1 cellular context compared by ENCODE assay signal in the genomic region with DNA sequence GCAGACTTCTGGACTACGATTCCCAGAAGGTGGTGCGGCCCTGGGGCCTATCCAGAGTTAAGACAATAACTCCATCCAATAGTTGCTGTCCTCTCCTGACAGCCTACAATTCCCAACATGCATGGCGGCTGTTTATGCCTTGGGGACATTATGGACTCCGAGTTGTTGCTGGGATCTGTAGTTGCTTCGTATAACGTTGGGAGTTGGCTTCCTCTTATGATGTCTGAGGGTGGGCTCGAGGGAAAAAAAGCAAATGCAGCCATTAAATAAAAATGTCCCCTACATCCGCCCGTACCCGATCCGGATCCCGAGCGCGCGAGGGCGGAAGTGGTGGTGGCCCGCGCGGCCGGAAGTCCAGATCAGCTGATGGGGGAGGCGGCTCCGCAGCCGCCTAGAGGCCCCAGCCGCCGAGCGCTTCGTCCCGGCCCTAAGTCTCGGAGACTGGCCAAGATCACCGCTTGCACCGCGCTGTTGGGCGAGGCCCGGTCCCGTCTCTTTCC.
TF ChIP-seq lines count a peak whose summit lies in the region.

A gene with protein sequence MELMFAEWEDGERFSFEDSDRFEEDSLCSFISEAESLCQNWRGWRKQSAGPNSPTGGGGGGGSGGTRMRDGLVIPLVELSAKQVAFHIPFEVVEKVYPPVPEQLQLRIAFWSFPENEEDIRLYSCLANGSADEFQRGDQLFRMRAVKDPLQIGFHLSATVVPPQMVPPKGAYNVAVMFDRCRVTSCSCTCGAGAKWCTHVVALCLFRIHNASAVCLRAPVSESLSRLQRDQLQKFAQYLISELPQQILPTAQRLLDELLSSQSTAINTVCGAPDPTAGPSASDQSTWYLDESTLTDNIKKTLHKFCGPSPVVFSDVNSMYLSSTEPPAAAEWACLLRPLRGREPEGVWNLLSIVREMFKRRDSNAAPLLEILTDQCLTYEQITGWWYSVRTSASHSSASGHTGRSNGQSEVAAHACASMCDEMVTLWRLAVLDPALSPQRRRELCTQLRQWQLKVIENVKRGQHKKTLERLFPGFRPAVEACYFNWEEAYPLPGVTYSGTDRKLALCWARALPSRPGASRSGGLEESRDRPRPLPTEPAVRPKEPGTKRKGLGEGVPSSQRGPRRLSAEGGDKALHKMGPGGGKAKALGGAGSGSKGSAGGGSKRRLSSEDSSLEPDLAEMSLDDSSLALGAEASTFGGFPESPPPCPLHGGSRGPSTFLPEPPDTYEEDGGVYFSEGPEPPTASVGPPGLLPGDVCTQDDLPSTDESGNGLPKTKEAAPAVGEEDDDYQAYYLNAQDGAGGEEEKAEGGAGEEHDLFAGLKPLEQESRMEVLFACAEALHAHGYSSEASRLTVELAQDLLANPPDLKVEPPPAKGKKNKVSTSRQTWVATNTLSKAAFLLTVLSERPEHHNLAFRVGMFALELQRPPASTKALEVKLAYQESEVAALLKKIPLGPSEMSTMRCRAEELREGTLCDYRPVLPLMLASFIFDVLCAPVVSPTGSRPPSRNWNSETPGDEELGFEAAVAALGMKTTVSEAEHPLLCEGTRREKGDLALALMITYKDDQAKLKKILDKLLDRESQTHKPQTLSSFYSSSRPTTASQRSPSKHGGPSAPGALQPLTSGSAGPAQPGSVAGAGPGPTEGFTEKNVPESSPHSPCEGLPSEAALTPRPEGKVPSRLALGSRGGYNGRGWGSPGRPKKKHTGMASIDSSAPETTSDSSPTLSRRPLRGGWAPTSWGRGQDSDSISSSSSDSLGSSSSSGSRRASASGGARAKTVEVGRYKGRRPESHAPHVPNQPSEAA (N-terminal part only) (plus strand): TSS at position 386 of the 500 bp plus-strand sequence. CDS start 273 bp downstream, outside the sequence.

TF ChIP-seq in K562, 482 proteins besides CTCF, POLR2A, EP300 and RAD21 (continued from another document):
- TF ChIP-seq, protein P1, sequence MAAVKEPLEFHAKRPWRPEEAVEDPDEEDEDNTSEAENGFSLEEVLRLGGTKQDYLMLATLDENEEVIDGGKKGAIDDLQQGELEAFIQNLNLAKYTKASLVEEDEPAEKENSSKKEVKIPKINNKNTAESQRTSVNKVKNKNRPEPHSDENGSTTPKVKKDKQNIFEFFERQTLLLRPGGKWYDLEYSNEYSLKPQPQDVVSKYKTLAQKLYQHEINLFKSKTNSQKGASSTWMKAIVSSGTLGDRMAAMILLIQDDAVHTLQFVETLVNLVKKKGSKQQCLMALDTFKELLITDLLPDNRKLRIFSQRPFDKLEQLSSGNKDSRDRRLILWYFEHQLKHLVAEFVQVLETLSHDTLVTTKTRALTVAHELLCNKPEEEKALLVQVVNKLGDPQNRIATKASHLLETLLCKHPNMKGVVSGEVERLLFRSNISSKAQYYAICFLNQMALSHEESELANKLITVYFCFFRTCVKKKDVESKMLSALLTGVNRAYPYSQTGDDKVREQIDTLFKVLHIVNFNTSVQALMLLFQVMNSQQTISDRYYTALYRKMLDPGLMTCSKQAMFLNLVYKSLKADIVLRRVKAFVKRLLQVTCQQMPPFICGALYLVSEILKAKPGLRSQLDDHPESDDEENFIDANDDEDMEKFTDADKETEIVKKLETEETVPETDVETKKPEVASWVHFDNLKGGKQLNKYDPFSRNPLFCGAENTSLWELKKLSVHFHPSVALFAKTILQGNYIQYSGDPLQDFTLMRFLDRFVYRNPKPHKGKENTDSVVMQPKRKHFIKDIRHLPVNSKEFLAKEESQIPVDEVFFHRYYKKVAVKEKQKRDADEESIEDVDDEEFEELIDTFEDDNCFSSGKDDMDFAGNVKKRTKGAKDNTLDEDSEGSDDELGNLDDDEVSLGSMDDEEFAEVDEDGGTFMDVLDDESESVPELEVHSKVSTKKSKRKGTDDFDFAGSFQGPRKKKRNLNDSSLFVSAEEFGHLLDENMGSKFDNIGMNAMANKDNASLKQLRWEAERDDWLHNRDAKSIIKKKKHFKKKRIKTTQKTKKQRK (IDR thresholded peaks at IDR 0.05; ENCODE audit: borderline replicate concordance, low read depth, low read length): no peak
- TF ChIP-seq NFRKB (IDR thresholded peaks at IDR 0.05; ENCODE audit: low read depth) (0 out of 2 replicates have a peak, but pooled peaks have one; percentile 55), HDAC2 (IDR thresholded peaks at IDR 0.05) (peak; percentile 96), NR2C1 (IDR thresholded peaks at IDR 0.05) (peak; percentile 76), NR2C1 (tag; IDR thresholded peaks at IDR 0.05) (peak; percentile 79), ZNF584 (CRISPR knock-in tag; IDR thresholded peaks at IDR 0.05; ENCODE audit: low read depth) (no peak), TARDBP (IDR thresholded peaks at IDR 0.05) (0 out of 2 replicates have a peak, but pooled peaks have one; percentile 24), SIN3A (IDR thresholded peaks at IDR 0.05; ENCODE audit: borderline replicate concordance in 2 of 2, control insufficient read depth in 1 of 2, low read depth in 2 of 2, low read length in 2 of 2) (peak; percentile 99), ZNF644 (tag; IDR thresholded peaks at IDR 0.05; ENCODE audit: low read depth) (peak; percentile 74; the same call in 1 of the 2 replicates), SRSF3 (IDR thresholded peaks at IDR 0.05; ENCODE audit: insufficient read depth, low read length) (no peak), HDAC8 (tag; IDR thresholded peaks at IDR 0.05) (peak; percentile 54; the same call in 1 of the 2 replicates), SREBF1 (IDR thresholded peaks at IDR 0.05; ENCODE audit: borderline replicate concordance, low read depth, low read length) (no peak), ESRRA (IDR thresholded peaks at IDR 0.05; ENCODE audit: borderline replicate concordance, low read depth) (peak; percentile 77; the same call in 1 of the 2 replicates), MBD2 (IDR thresholded peaks at IDR 0.05; ENCODE audit: borderline replicate concordance, low read depth) (peak; percentile 93), CREM (IDR thresholded peaks at IDR 0.05; ENCODE audit: low read depth) (peak; percentile 62), POLR2AphosphoS2 (IDR thresholded peaks at IDR 0.05; ENCODE audit: low read length) (peak; percentile 94), ZFX (CRISPR knock-in tag; IDR thresholded peaks at IDR 0.05) (peak; percentile 77), ZNF76 (CRISPR knock-in tag; IDR thresholded peaks at IDR 0.05; ENCODE audit: borderline replicate concordance) (peak; percentile 26; the same call in 1 of the 2 replicates), PHF8 (IDR thresholded peaks at IDR 0.05; ENCODE audit: borderline replicate concordance, low read length) (peak; percentile 68; the same call in 1 of the 2 replicates), DIDO1 (tag; IDR thresholded peaks at IDR 0.05; ENCODE audit: low read depth) (peak; percentile 92), CREB1 (IDR thresholded peaks at IDR 0.05) (peak; percentile 48; the same call in 1 of the 2 replicates), CREB1 (CRISPR knock-in tag; IDR thresholded peaks at IDR 0.05) (0 out of 2 replicates have a peak, but pooled peaks have one; percentile 30), ATF7 (IDR thresholded peaks at IDR 0.05) (peak; percentile 84), EGR1 (conservative IDR thresholded peaks at IDR 0.05) (0 out of 2 replicates have a peak, but pooled peaks have one; percentile 8), RBBP5 (IDR thresholded peaks at IDR 0.05; ENCODE audit: borderline replicate concordance, insufficient read depth, low read length, poor library complexity, severe bottlenecking) (peak; percentile 90), CBX1 (IDR thresholded peaks at IDR 0.05; ENCODE audit: low read depth) (0 out of 2 replicates have a peak, but pooled peaks have one; percentile 39), CHD2 (IDR thresholded peaks at IDR 0.05; ENCODE audit: low read depth, low read length) (0 out of 2 replicates have a peak, but pooled peaks have one; percentile 6), JUND (IDR thresholded peaks at IDR 0.05; ENCODE audit: borderline replicate concordance, low read depth, low read length) (peak; percentile 21; the same call in 1 of the 2 replicates), JUND (tag; IDR thresholded peaks at IDR 0.05; ENCODE audit: borderline replicate concordance, low read depth, low read length) (peak; percentile 29; the same call in 1 of the 3 replicates)
- TF ChIP-seq, protein P2, sequence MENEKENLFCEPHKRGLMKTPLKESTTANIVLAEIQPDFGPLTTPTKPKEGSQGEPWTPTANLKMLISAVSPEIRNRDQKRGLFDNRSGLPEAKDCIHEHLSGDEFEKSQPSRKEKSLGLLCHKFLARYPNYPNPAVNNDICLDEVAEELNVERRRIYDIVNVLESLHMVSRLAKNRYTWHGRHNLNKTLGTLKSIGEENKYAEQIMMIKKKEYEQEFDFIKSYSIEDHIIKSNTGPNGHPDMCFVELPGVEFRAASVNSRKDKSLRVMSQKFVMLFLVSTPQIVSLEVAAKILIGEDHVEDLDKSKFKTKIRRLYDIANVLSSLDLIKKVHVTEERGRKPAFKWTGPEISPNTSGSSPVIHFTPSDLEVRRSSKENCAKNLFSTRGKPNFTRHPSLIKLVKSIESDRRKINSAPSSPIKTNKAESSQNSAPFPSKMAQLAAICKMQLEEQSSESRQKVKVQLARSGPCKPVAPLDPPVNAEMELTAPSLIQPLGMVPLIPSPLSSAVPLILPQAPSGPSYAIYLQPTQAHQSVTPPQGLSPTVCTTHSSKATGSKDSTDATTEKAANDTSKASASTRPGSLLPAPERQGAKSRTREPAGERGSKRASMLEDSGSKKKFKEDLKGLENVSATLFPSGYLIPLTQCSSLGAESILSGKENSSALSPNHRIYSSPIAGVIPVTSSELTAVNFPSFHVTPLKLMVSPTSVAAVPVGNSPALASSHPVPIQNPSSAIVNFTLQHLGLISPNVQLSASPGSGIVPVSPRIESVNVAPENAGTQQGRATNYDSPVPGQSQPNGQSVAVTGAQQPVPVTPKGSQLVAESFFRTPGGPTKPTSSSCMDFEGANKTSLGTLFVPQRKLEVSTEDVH (IDR thresholded peaks at IDR 0.05; ENCODE audit: low read depth, partially characterized antibody): peak; percentile 93
- TF ChIP-seq, protein P3, sequence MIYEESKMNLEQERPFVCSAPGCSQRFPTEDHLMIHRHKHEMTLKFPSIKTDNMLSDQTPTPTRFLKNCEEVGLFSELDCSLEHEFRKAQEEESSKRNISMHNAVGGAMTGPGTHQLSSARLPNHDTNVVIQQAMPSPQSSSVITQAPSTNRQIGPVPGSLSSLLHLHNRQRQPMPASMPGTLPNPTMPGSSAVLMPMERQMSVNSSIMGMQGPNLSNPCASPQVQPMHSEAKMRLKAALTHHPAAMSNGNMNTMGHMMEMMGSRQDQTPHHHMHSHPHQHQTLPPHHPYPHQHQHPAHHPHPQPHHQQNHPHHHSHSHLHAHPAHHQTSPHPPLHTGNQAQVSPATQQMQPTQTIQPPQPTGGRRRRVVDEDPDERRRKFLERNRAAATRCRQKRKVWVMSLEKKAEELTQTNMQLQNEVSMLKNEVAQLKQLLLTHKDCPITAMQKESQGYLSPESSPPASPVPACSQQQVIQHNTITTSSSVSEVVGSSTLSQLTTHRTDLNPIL (CRISPR knock-in tag; IDR thresholded peaks at IDR 0.05): no peak
- TF ChIP-seq, protein P4, sequence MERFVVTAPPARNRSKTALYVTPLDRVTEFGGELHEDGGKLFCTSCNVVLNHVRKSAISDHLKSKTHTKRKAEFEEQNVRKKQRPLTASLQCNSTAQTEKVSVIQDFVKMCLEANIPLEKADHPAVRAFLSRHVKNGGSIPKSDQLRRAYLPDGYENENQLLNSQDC (CRISPR knock-in tag; IDR thresholded peaks at IDR 0.05): peak; percentile 37; the same call in 1 of the 2 replicates
- TF ChIP-seq, protein P5, sequence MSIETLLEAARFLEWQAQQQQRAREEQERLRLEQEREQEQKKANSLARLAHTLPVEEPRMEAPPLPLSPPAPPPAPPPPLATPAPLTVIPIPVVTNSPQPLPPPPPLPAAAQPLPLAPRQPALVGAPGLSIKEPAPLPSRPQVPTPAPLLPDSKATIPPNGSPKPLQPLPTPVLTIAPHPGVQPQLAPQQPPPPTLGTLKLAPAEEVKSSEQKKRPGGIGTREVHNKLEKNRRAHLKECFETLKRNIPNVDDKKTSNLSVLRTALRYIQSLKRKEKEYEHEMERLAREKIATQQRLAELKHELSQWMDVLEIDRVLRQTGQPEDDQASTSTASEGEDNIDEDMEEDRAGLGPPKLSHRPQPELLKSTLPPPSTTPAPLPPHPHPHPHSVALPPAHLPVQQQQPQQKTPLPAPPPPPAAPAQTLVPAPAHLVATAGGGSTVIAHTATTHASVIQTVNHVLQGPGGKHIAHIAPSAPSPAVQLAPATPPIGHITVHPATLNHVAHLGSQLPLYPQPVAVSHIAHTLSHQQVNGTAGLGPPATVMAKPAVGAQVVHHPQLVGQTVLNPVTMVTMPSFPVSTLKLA (conservative IDR thresholded peaks at IDR 0.05): peak; percentile 94 to 98
- TF ChIP-seq, protein P6, sequence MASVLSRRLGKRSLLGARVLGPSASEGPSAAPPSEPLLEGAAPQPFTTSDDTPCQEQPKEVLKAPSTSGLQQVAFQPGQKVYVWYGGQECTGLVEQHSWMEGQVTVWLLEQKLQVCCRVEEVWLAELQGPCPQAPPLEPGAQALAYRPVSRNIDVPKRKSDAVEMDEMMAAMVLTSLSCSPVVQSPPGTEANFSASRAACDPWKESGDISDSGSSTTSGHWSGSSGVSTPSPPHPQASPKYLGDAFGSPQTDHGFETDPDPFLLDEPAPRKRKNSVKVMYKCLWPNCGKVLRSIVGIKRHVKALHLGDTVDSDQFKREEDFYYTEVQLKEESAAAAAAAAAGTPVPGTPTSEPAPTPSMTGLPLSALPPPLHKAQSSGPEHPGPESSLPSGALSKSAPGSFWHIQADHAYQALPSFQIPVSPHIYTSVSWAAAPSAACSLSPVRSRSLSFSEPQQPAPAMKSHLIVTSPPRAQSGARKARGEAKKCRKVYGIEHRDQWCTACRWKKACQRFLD (CRISPR knock-in tag; IDR thresholded peaks at IDR 0.05): no peak
